ENCODE assay signal across 14 cellular contexts in genomic region chr5:155983954-155984353, GRCh38.
"Had no signal": no experiment of that assay in that cellular context is flagged by ENCODE, and none has a peak within 500 bp of the region (broad histone marks: within the 10 kb centered on the region; RNA-seq: fewer than 3 reads in every experiment).

No MANE protein-coding gene starts in this region.

- DNase-seq: activated CD4-positive, alpha-beta T cell treated with anti-CD3 and anti-CD28 coated beads, Interleukin-2, amount 50 U/mL, for 48 hours; activated effector memory CD4-positive, alpha-beta T cell treated with anti-CD3 and anti-CD28 coated beads, Interleukin-2, amount 50 U/mL, for 16 hours; activated T-cell treated with anti-CD3 and anti-CD28 coated beads, Interleukin-2, amount 50 U/mL, for 4 hours; aorta; kidney; psoas muscle; right lobe of liver; stimulated activated CD4-positive, alpha-beta T cell treated with anti-CD3 and anti-CD28 coated beads, Interleukin-12 subunit alpha, Interleukin-12 subunit beta, amount 100 ng/mL, for 4 hours; stimulated activated naive CD4-positive, alpha-beta T cell had no signal

- H3K27me3 ChIP-seq: esophagus muscularis mucosa, gastroesophageal sphincter, right lobe of liver had no signal

- H3K9me3 ChIP-seq: esophagus muscularis mucosa, gastroesophageal sphincter, psoas muscle, right lobe of liver had no signal

- H3K27ac Mint-ChIP-seq: activated naive CD8-positive, alpha-beta T cell; type B pancreatic cell had no signal

- H3K27ac ChIP-seq: esophagus muscularis mucosa, gastroesophageal sphincter, psoas muscle, right lobe of liver had no signal

- H3K4me1 ChIP-seq: gastroesophageal sphincter, right lobe of liver had no signal

- H3K4me3 Mint-ChIP-seq: activated naive CD8-positive, alpha-beta T cell; activated T-cell treated with anti-CD3 and anti-CD28 coated beads, Interleukin-2, amount 50 U/mL, for 4 hours; type B pancreatic cell had no signal

- H3K4me3 ChIP-seq: esophagus muscularis mucosa, gastroesophageal sphincter, psoas muscle, right lobe of liver had no signal

- H3K27me3 Mint-ChIP-seq: activated naive CD8-positive, alpha-beta T cell had no signal

- FAIRE-seq: kidney had no signal

- H3K36me3 Mint-ChIP-seq: activated naive CD8-positive, alpha-beta T cell; type B pancreatic cell had no signal

- ATAC-seq: activated CD4-positive, CD25-positive, alpha-beta regulatory T cell treated with anti-CD3 and anti-CD28 coated beads, Interleukin-2, amount 50 U/mL, for 24 hours; activated T-cell treated with anti-CD3 and anti-CD28 coated beads, Interleukin-2, amount 50 U/mL, for 4 hours; gastroesophageal sphincter; right lobe of liver had no signal

- H3K9me3 Mint-ChIP-seq: activated T-cell treated with anti-CD3 and anti-CD28 coated beads, Interleukin-2, amount 50 U/mL, for 4 hours; type B pancreatic cell had no signal

- H3K36me3 ChIP-seq: esophagus muscularis mucosa, gastroesophageal sphincter, right lobe of liver had no signal
